8 cellular contexts compared by ENCODE assay signal in the genomic region with DNA sequence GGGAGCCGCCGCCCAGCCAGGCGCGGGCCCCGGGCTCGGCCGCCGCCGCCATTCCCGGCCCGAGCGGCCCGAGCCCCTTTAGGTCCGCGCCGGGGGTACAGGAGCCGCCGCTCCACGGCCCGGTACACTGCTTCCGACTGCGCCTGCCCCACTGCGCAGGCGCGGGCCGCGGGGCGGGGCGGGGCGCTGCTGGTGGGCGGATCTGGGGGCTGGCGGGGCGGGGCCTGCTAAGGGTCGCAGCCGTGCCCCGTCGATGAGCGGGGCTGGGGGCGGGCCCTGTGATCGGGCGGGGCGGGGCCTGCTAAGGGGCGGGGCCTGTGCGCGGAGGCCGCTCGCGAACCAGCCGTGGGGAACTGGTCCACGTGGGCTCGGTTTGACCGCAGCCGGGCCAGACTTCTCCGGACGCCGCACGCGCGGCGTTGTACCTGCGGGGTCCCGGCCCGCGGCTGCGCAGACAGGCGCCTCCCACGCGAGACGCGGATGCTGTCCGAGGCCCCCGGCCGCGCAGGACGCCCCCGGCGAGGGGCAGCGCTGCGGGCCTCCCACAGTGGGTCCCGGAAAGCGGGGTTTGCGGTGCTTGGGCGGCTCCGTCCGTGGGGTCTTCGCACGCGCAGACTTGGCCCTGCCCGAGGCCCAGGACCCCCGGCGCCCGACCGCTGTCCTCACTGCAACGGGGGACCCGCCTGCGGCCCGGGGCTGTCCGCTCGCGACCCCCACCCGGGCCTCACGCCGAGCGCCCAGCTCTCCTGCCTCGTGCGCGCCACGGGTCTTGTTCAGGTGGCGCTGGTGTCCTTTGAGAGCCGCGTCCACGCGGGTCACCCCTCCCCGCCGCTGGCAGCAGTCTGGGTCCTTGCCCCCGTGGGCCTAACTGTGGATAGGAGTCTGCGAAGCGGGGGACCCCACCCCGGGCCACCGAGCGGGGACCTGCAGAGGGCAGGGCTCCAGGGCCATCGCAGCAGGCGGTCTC. TPM values are rescaled to one million over a fixed set of nuclear protein-coding genes. Genes with fewer than 3 reads are reported as not detected.
A peak's percentile ranks its signal among the peaks of the same experiment; 100 is the strongest.
DNase-seq lines count a peak whose midpoint lies in the region; ATAC-seq, FAIRE-seq and TF ChIP-seq lines count a peak whose summit lies in the region.

A gene with protein sequence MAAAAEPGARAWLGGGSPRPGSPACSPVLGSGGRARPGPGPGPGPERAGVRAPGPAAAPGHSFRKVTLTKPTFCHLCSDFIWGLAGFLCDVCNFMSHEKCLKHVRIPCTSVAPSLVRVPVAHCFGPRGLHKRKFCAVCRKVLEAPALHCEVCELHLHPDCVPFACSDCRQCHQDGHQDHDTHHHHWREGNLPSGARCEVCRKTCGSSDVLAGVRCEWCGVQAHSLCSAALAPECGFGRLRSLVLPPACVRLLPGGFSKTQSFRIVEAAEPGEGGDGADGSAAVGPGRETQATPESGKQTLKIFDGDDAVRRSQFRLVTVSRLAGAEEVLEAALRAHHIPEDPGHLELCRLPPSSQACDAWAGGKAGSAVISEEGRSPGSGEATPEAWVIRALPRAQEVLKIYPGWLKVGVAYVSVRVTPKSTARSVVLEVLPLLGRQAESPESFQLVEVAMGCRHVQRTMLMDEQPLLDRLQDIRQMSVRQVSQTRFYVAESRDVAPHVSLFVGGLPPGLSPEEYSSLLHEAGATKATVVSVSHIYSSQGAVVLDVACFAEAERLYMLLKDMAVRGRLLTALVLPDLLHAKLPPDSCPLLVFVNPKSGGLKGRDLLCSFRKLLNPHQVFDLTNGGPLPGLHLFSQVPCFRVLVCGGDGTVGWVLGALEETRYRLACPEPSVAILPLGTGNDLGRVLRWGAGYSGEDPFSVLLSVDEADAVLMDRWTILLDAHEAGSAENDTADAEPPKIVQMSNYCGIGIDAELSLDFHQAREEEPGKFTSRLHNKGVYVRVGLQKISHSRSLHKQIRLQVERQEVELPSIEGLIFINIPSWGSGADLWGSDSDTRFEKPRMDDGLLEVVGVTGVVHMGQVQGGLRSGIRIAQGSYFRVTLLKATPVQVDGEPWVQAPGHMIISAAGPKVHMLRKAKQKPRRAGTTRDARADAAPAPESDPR (minus strand): TSS at position 139 of the 967 bp plus-strand sequence. CDS start 87 bp downstream, at position 52.

- H3K27ac Mint-ChIP-seq in CD14-positive monocyte (peak within 1 kb of the TSS in 2 of 7 donors; percentile 58 to 83), glutamatergic neuron (ENCODE audit: unreplicated experiment) (no peak within 1 kb of the TSS), osteocyte (ENCODE audit: unreplicated experiment) (no peak within 1 kb of the TSS)

- FAIRE-seq in HTR-8/SVneo (lab: Jason Lieb, UNC) = peak; percentile 54

- H3K27me3 ChIP-seq in testis = no peaks in the 10 kb centered on the region

- 20 to 79% methylated on average over 15 to 100 of the region's 123 CpGs for WGBS in testis, 2 donors

- H3K4me3 Mint-ChIP-seq in CD14-positive monocyte = peak within 1 kb of the TSS; percentile 68 to 77
- H3K4me3 Mint-ChIP-seq in glutamatergic neuron (ENCODE audit: unreplicated experiment) = no peak within 1 kb of the TSS
- H3K4me3 Mint-ChIP-seq in osteocyte (ENCODE audit: unreplicated experiment) = peak within 1 kb of the TSS; percentile 67

- H3K36me3 Mint-ChIP-seq in CD14-positive monocyte (peaks cover 7 to 8% of the 10 kb centered on the region in 2 donors), glutamatergic neuron (ENCODE audit: unreplicated experiment) (no peaks in the 10 kb centered on the region), osteocyte (ENCODE audit: unreplicated experiment) (no peaks in the 10 kb centered on the region)

- H3K27me3 Mint-ChIP-seq in CD14-positive monocyte (ENCODE audit: low read depth in 3 of 3) (peaks cover 2 to 18% (median 8%) of the 10 kb centered on the region in 3 donors), glutamatergic neuron (ENCODE audit: unreplicated experiment) (peaks cover 8% of the 10 kb centered on the region), osteocyte (ENCODE audit: unreplicated experiment) (no peaks in the 10 kb centered on the region)

- peaks cover 14% of the 10 kb centered on the region for H3K4me1 ChIP-seq in testis

- H3K27ac ChIP-seq in testis = no peak within 1 kb of the TSS

- TF ChIP-seq CTCF in CD14-positive monocyte (IDR thresholded peaks at IDR 0.05) (no peak), glutamatergic neuron (IDR thresholded peaks at IDR 0.05; ENCODE audit: partially characterized antibody, unreplicated experiment) (no peak), osteocyte (IDR thresholded peaks at IDR 0.05) (no peak), testis (IDR thresholded peaks at IDR 0.05) (no peak)

- peak; percentile 91 for DNase-seq in CD14-positive monocyte (ENCODE audit: low spot score)
- DNase-seq in HTR-8/SVneo (ENCODE audit: insufficient read length, low spot score) = peak; percentile 87
- DNase-seq in SKM-1 treated with dmso at 0.1 percent for 144 hours (lab: John Stamatoyannopoulos, UW; ENCODE audit: unreplicated experiment) = peak; percentile 76
- DNase-seq in activated naive CD4-positive, alpha-beta T cell treated with anti-CD3 and anti-CD28 coated beads, Interleukin-2, amount 50 U/mL, for 16 hours = peak; percentile 80
- DNase-seq in glutamatergic neuron = peak; percentile 88
- DNase-seq in osteocyte (ENCODE audit: extremely low spot score, unreplicated experiment) = peak; percentile 96
- DNase-seq in testis = peak; percentile 92

- intact Hi-C loops in CD14-positive monocyte (cut with micrococcal nuclease) (loop anchor here (2.0 to 10.0 kb wide), 5 partner anchors 34 to 189 kb away; a partner anchor contains a TSS), testis (cut with DNase I; ENCODE audit: low total_unique reads) (no loop called here)

- H3K4me3 ChIP-seq in testis = peak within 1 kb of the TSS; percentile 61 to 67

- H3K36me3 ChIP-seq in testis (ENCODE audit: low read depth, missing control alignments) = no peaks in the 10 kb centered on the region

- H3K4me1 Mint-ChIP-seq in CD14-positive monocyte = peaks cover 17% of the 10 kb centered on the region
- H3K4me1 Mint-ChIP-seq in glutamatergic neuron (ENCODE audit: low read depth, unreplicated experiment) = peaks cover 8% of the 10 kb centered on the region
- H3K4me1 Mint-ChIP-seq in osteocyte (ENCODE audit: unreplicated experiment) = peaks cover 7% of the 10 kb centered on the region

- no peaks in the 10 kb centered on the region for H3K9me3 ChIP-seq in testis

- ATAC-seq in GM19467 (IDR thresholded peaks at IDR 0.05; ENCODE audit: unreplicated experiment) = peak; percentile 59

- peaks cover 0 to 5% (median 4%) of the 10 kb centered on the region in 7 donors for H3K9me3 Mint-ChIP-seq in CD14-positive monocyte
- H3K9me3 Mint-ChIP-seq in glutamatergic neuron (ENCODE audit: unreplicated experiment) = peaks cover 7% of the 10 kb centered on the region
- no peaks in the 10 kb centered on the region for H3K9me3 Mint-ChIP-seq in osteocyte (ENCODE audit: unreplicated experiment)

- no peak for TF ChIP-seq POLR2A in testis (IDR thresholded peaks at IDR 0.05)

RNA-seq across cellular contexts. Expression of the gene that starts here (rescaled TPM):
- polyA plus RNA-seq in CD14-positive monocyte (1 to 10 TPM in 1 of 2 donors, under 1 TPM in 1; 0.58 to 2.4 TPM), testis (ENCODE audit: insufficient read depth, low read depth, low replicate concordance) (10.8 TPM)
- total RNA-seq in glutamatergic neuron (ENCODE audit: unreplicated experiment) (26.2 TPM), osteocyte (17.9 and 18.5 TPM in 2 replicates), testis (10 to 100 TPM; 20.7 to 22.7 TPM)
